Comparison of ENCODE assay signal across 1 cellular context in genomic region chrX:28585767-28586166, GRCh38.
TF ChIP-seq lines count a peak whose summit lies in the region.

No MANE protein-coding gene starts in this region.

TF ChIP-seq in H1, 55 proteins besides CTCF, POLR2A, EP300 and RAD21:
- TF ChIP-seq SAP30 (IDR thresholded peaks at IDR 0.05; ENCODE audit: insufficient read depth, insufficient replicate concordance, low read length) (no peak), RBBP5 (IDR thresholded peaks at IDR 0.05; ENCODE audit: borderline replicate concordance, low read depth, low read length) (no peak), SP4 (IDR thresholded peaks at IDR 0.05; ENCODE audit: low read length) (no peak), KDM4A (IDR thresholded peaks at IDR 0.05; ENCODE audit: low read depth, low read length, severe bottlenecking) (no peak), KDM5A (IDR thresholded peaks at IDR 0.05; ENCODE audit: low read length) (no peak), SRF (IDR thresholded peaks at IDR 0.05; ENCODE audit: low read depth, low read length) (no peak), CTBP2 (IDR thresholded peaks at IDR 0.05; ENCODE audit: borderline replicate concordance, insufficient read depth, insufficient read length, low read length) (no peak), TBP (IDR thresholded peaks at IDR 0.05; ENCODE audit: low read depth, low read length) (no peak), SIN3A (conservative IDR thresholded peaks at IDR 0.05 in 1 of 2, IDR thresholded peaks at IDR 0.05 in 1 of 2; ENCODE audit: low read depth in 1 of 2, low read length in 2 of 2) (no peak), CREB1 (IDR thresholded peaks at IDR 0.05) (no peak), JUN (IDR thresholded peaks at IDR 0.05; ENCODE audit: low read depth, low read length) (no peak), HDAC2 (IDR thresholded peaks at IDR 0.05; ENCODE audit: borderline replicate concordance in 1 of 2, low read depth in 2 of 2, low read length in 2 of 2) (no peak), SIX5 (IDR thresholded peaks at IDR 0.05; ENCODE audit: low read depth, low read length) (no peak), TAF1 (IDR thresholded peaks at IDR 0.05; ENCODE audit: low read depth, low read length) (no peak), RFX5 (IDR thresholded peaks at IDR 0.05; ENCODE audit: borderline replicate concordance, low read depth, low read length) (no peak), CBX8 (IDR thresholded peaks at IDR 0.05; ENCODE audit: borderline replicate concordance, low read depth, low read length) (no peak), HDAC6 (IDR thresholded peaks at IDR 0.05; ENCODE audit: low read depth, low read length) (no peak), CBX5 (IDR thresholded peaks at IDR 0.05; ENCODE audit: low read depth, low read length) (no peak), SP2 (IDR thresholded peaks at IDR 0.05; ENCODE audit: low read length) (no peak), NRF1 (IDR thresholded peaks at IDR 0.05; ENCODE audit: low read depth, low read length) (no peak)
